ENCODE assay signal across 8 cellular contexts in the genomic region with DNA sequence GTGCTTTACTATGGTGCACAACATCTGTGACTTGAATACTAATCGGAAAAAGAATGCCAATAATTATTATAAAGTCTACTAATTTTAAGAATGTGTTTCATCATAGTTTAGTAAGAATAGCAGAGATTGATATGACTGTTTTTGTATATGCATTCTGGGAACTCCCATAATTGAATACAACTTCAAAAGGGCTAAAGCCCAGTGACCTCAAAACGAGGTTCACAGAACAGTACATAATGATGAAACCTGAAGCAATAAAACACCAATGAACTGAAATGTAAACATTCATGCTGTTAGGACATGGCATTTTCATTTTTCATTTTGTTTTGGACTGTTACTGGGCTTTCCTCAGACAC. TPM values are rescaled to one million over a fixed set of nuclear protein-coding genes. Genes with fewer than 3 reads are reported as not detected.
DNase-seq lines count a peak whose midpoint lies in the region; ATAC-seq, FAIRE-seq and TF ChIP-seq lines count a peak whose summit lies in the region.

No MANE protein-coding gene starts in this region.

- H3K27ac Mint-ChIP-seq in Calu3 (ENCODE audit: unreplicated experiment), result peak overlapping the region; percentile 90
- peak overlapping the region; percentile 90 to 92 for H3K27ac Mint-ChIP-seq in T-cell

- H3K4me1 Mint-ChIP-seq in Calu3 (ENCODE audit: low read depth, unreplicated experiment), result peaks cover under 1% of the 10 kb centered on the region
- H3K4me1 Mint-ChIP-seq in T-cell, result peaks cover 21 to 29% (median 21%) of the 10 kb centered on the region in 3 donors

- TF ChIP-seq POLR2A in gastrocnemius medialis (IDR thresholded peaks at IDR 0.05), result no peak

- no peaks in the 10 kb centered on the region for H3K9me3 ChIP-seq in gastrocnemius medialis

- H3K27me3 ChIP-seq in H7 (ENCODE audit: control insufficient read depth, insufficient read depth, low read length), result peaks cover 5% of the 10 kb centered on the region
- H3K27me3 ChIP-seq in gastrocnemius medialis, result no peaks in the 10 kb centered on the region

- H3K4me3 Mint-ChIP-seq in Calu3 (ENCODE audit: low read depth, unreplicated experiment) (peak overlapping the region; percentile 82), T-cell (peak overlapping the region; percentile 90 to 96 (median 91))

- intact Hi-C loops in Calu3 (cut with micrococcal nuclease; ENCODE audit: unreplicated experiment), result no loop called here
- intact Hi-C loops in gastrocnemius medialis (cut with DNase I; ENCODE audit: low total_unique reads), result loop anchor here (5.0 to 10.0 kb wide), 4 partner anchors 227 to 1172 kb away; a partner anchor contains a TSS

- CTCF ChIA-PET in Calu3 (lab: Charles Lee) (interaction anchor here (1.4 kb wide), 1 partner anchor 102 kb away, joined by 5 read pairs; no protein-coding TSS in a partner anchor), T-cell (lab: Charles Lee) (interaction anchor here in 1 of 2 donors (0.9 kb wide), 1 partner anchor 20 kb away, joined by 4 read pairs; no protein-coding TSS in a partner anchor)

- H3K36me3 ChIP-seq in H7 (replicated peaks; ENCODE audit: control insufficient read depth, insufficient read depth, low read length) (no peaks in the 10 kb centered on the region), gastrocnemius medialis (no peaks in the 10 kb centered on the region)

- no peak for ATAC-seq in T-cell (replicated peaks in 1 of 4)
- ATAC-seq in gastrocnemius medialis, result no peak
- no peak for ATAC-seq in HG02678 (IDR thresholded peaks at IDR 0.05; ENCODE audit: unreplicated experiment)

- FAIRE-seq in frontal cortex (lab: Jason Lieb, UNC), result no peak

- no TSS peak for BruUV-seq in Calu3 (replicated peaks; lab: Mats Ljungman, UMichigan)

- H3K27me3 Mint-ChIP-seq in Calu3 (ENCODE audit: unreplicated experiment) (no peaks in the 10 kb centered on the region), T-cell (no peaks in the 10 kb centered on the region)

- peak overlapping the region; percentile 85 for H3K4me3 ChIP-seq in H7 (ENCODE audit: insufficient read depth, low read depth, low read length)
- peak overlapping the region; percentile 63 for H3K4me3 ChIP-seq in fibroblast of pulmonary artery (replicated peaks; ENCODE audit: low read depth, low read length)
- peak overlapping the region; percentile 70 to 96 (median 86) for H3K4me3 ChIP-seq in gastrocnemius medialis

- in situ Hi-C loops in gastrocnemius medialis (cut with MboI; ENCODE audit: low sequenced_read_pairs in 4 of 4), result loop anchor here in 2 of 4 donors (25.0 kb wide), 2 partner anchors 227 to 402 kb away; no protein-coding TSS in a partner anchor

- no peak for TF ChIP-seq CTCF in Calu3 (IDR thresholded peaks at IDR 0.05; ENCODE audit: unreplicated experiment)
- TF ChIP-seq CTCF in fibroblast of pulmonary artery (IDR thresholded peaks at IDR 0.05; ENCODE audit: low read length, missing control alignments), result no peak
- no peak for TF ChIP-seq CTCF in gastrocnemius medialis (IDR thresholded peaks at IDR 0.05 in 4 of 5, conservative IDR thresholded peaks at IDR 0.05 in 1 of 5)

- no peaks in the 10 kb centered on the region for H3K9me3 Mint-ChIP-seq in Calu3 (ENCODE audit: low read depth, unreplicated experiment)
- no peaks in the 10 kb centered on the region for H3K9me3 Mint-ChIP-seq in T-cell

- DNase-seq in Calu3 (no peak), H7 (no peak), T-cell (no peak), fibroblast of pulmonary artery (ENCODE audit: low read depth) (peak; percentile 42), gastrocnemius medialis (no peak), frontal cortex (ENCODE audit: low spot score in 2 of 2) (no peak), epidermal melanocyte (ENCODE audit: insufficient read length, low spot score) (no peak)

- peaks cover 48% of the 10 kb centered on the region for H3K36me3 Mint-ChIP-seq in Calu3 (ENCODE audit: insufficient read depth, unreplicated experiment)
- H3K36me3 Mint-ChIP-seq in T-cell, result peaks cover 3% of the 10 kb centered on the region

- POLR2A ChIA-PET in T-cell (lab: Charles Lee), result interaction anchor here (0.6 to 1.1 kb wide), 3 partner anchors 50 to 1181 kb away, joined by 3 to 8 read pairs (median 5); no protein-coding TSS in a partner anchor

- H3K27ac ChIP-seq in gastrocnemius medialis, result peak overlapping the region; percentile 85 to 96 (median 95)

- peaks cover 25 to 27% of the 10 kb centered on the region in 2 donors for H3K4me1 ChIP-seq in gastrocnemius medialis

RNA-seq across cellular contexts. Expression of a gene that starts 0.7 kb away (rescaled TPM):
- 12.2 and 12.5 TPM in 2 replicates for total RNA-seq in Calu3 (2022)
- 8.7 and 14.0 TPM in 2 replicates for total RNA-seq in H7 (2014; rRNA removed; shearing (Covaris generic))
- 10 to 100 TPM; 18.0 to 45.3 (median 21.1) TPM for total RNA-seq in T-cell
- 10 to 100 TPM; 11.4 to 26.7 (median 16.8) TPM for total RNA-seq in gastrocnemius medialis
- total RNA-seq in frontal cortex, result 39.9 TPM
